In the genomic region with DNA sequence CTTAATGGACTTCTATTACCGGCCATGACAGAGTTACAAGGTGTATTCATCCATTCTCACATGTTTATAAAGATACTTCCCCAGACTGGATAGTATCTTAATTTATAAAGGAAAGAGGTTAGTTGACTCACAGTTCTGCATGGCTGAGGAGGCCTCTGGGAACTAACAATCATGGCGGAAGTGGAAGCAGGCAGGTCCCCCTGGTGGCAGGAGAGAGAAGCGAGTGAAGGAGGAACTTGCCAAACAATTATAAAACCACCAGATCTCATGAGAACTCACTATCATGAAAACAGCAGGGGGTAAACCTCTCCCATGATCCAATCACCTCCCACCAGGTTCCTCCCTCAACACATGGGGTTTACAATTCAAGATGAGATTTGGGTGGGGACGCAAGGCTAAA, we compare ENCODE assay signal across 10 cellular contexts.
DNase-seq lines count a peak whose midpoint lies in the region; ATAC-seq and TF ChIP-seq lines count a peak whose summit lies in the region.
"Had no signal": no experiment of that assay in that cellular context is flagged by ENCODE, and none has a peak within 500 bp of the region (broad histone marks: within the 10 kb centered on the region; RNA-seq: fewer than 3 reads in every experiment).

No MANE protein-coding gene starts in this region.

- no peak overlapping the region for H3K27ac ChIP-seq in WERI-Rb-1
- H3K27ac ChIP-seq: epithelial cell of prostate had no signal

- H3K4me3 Mint-ChIP-seq in type B pancreatic cell (no peak overlapping the region), natural killer cell (no peak overlapping the region)
- H3K4me3 Mint-ChIP-seq: IgD-negative memory B cell had no signal

- H3K9me3 ChIP-seq in WERI-Rb-1 (ENCODE audit: severe bottlenecking): no peaks in the 10 kb centered on the region

- H3K27me3 ChIP-seq in WERI-Rb-1 (ENCODE audit: insufficient read depth, low read depth, severe bottlenecking): no peaks in the 10 kb centered on the region

- H3K9me3 Mint-ChIP-seq in type B pancreatic cell: peaks cover 11% of the 10 kb centered on the region
- no peaks in the 10 kb centered on the region for H3K9me3 Mint-ChIP-seq in natural killer cell
- H3K9me3 Mint-ChIP-seq: IgD-negative memory B cell had no signal

- H3K4me3 ChIP-seq in WERI-Rb-1 (ENCODE audit: low read depth, low read length): no peak overlapping the region

- intact Hi-C loops in natural killer cell (cut with micrococcal nuclease): loop anchor here (2.0 to 5.0 kb wide), 2 partner anchors 407 to 651 kb away; no protein-coding TSS in a partner anchor

- H3K36me3 ChIP-seq in WERI-Rb-1: no peaks in the 10 kb centered on the region

- TF ChIP-seq CTCF in WERI-Rb-1 (IDR thresholded peaks at IDR 0.05; ENCODE audit: low read depth, low read length) (peak; percentile 35; the same call in 1 of the 2 replicates), type B pancreatic cell (conservative IDR thresholded peaks at IDR 0.05) (peak; percentile 62), natural killer cell (IDR thresholded peaks at IDR 0.05) (no peak)

- ATAC-seq in HG03103 (IDR thresholded peaks at IDR 0.05; ENCODE audit: low read depth, unreplicated experiment): peak; percentile 69
- no peak for ATAC-seq in GM21447 (IDR thresholded peaks at IDR 0.05; ENCODE audit: unreplicated experiment)
- ATAC-seq in natural killer cell: no peak

- H3K27me3 Mint-ChIP-seq in type B pancreatic cell (no peaks in the 10 kb centered on the region), natural killer cell (ENCODE audit: low read depth in 2 of 2) (peaks cover 7 to 8% of the 10 kb centered on the region in 2 donors)
- H3K27me3 Mint-ChIP-seq: IgD-negative memory B cell had no signal

- no peak overlapping the region for H3K27ac Mint-ChIP-seq in type B pancreatic cell
- no peak overlapping the region for H3K27ac Mint-ChIP-seq in natural killer cell
- H3K27ac Mint-ChIP-seq: IgD-negative memory B cell had no signal

- no peaks in the 10 kb centered on the region for H3K4me1 Mint-ChIP-seq in type B pancreatic cell (ENCODE audit: unreplicated experiment)
- H3K4me1 Mint-ChIP-seq in natural killer cell: no peaks in the 10 kb centered on the region

- DNase-seq in stimulated activated CD4-positive, alpha-beta T cell treated with anti-CD3 and anti-CD28 coated beads, Interleukin-15, amount 100 ng/mL, for 24 hours: peak; percentile 14
- no peak for DNase-seq in stimulated activated CD4-positive, alpha-beta T cell treated with anti-CD3 and anti-CD28 coated beads, Interleukin-1b, Interleukin-23, amount 100 ng/mL, for 48 hours
- DNase-seq in WERI-Rb-1 (peak; percentile 35), type B pancreatic cell (ENCODE audit: extremely low spot score, unreplicated experiment) (no peak), hippocampal formation (lab: John Stamatoyannopoulos, UW) (no peak), natural killer cell (no peak)

- H3K36me3 Mint-ChIP-seq in type B pancreatic cell (no peaks in the 10 kb centered on the region), natural killer cell (no peaks in the 10 kb centered on the region)
- H3K36me3 Mint-ChIP-seq: IgD-negative memory B cell had no signal

Comparison
In these comparisons a context has a peak if more than half of its experiments do, and no peak if none do; other contexts are left out.
1. DNase-seq: peak in stimulated activated CD4-positive, alpha-beta T cell treated with anti-CD3 and anti-CD28 coated beads, Interleukin-15, amount 100 ng/mL, for 24 hours (single experiment) and WERI-Rb-1 (single experiment); none in stimulated activated CD4-positive, alpha-beta T cell treated with anti-CD3 and anti-CD28 coated beads, Interleukin-1b, Interleukin-23, amount 100 ng/mL, for 48 hours (single experiment), type B pancreatic cell (single experiment), hippocampal formation (0 of 2) and natural killer cell (single experiment).